In the genomic region with DNA sequence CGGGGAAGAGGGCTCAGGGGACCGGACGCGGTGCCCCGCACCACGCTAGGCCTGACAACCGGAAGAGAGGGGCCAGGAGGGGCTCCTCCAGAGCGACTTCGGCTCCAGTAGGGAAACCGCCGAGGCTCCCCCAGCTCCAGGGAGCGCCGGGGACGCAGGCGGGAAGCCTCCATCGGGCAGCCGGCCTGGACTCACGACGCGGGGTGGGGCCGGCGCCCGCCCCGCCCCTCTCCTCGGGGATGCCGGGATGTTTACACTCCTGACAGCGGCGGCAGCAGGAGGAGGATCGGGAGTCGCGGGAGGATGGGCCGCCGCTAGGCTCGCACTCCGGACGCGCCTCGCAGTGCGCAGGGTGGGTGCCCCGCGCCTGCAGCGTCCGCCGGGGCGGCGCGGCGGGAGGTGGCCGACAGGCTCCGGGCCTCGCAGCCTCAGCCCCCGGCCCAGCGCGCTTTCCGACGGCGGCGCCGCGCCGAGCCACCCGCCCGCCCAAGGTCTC, we compare ENCODE assay signal across 8 cellular contexts. TPM values are rescaled to one million over a fixed set of nuclear protein-coding genes. Genes with fewer than 3 reads are reported as not detected.
DNase-seq lines count a peak whose midpoint lies in the region; ATAC-seq, FAIRE-seq and TF ChIP-seq lines count a peak whose summit lies in the region.

A gene (plus strand): TSS at position 254 of the 496 bp plus-strand sequence. CDS start 75,583 bp downstream, outside the sequence.

- H3K36me3 Mint-ChIP-seq in progenitor cell of endocrine pancreas (ENCODE audit: insufficient read depth): no peaks in the 10 kb centered on the region

- H3K4me3 Mint-ChIP-seq in progenitor cell of endocrine pancreas (ENCODE audit: low read depth): peak within 1 kb of the TSS; percentile 89

- intact Hi-C loops in left ventricle myocardium superior (cut with micrococcal nuclease): loop anchor here (10.0 kb wide), 1 partner anchor 128 kb away; no protein-coding TSS in a partner anchor

- DNase-seq in NCI-H146 (lab: John Stamatoyannopoulos, UW): peak; percentile 88
- DNase-seq in T-helper 1 cell: peak; percentile 38 to 71 (median 43)
- DNase-seq in anterior cingulate cortex (lab: John Stamatoyannopoulos, UW): peak; percentile 12 to 85 (median 72)
- DNase-seq in left ventricle myocardium superior: peak; percentile 92
- DNase-seq in progenitor cell of endocrine pancreas (ENCODE audit: low spot score, unreplicated experiment): peak; percentile 51
- no peak for DNase-seq in GM19239 (ENCODE audit: insufficient read length, low spot score)

- FAIRE-seq in GM19239 (lab: Jason Lieb, UNC): no peak

- ATAC-seq in GM18498 (IDR thresholded peaks at IDR 0.05; ENCODE audit: unreplicated experiment) (peak; percentile 54), HG02840 (IDR thresholded peaks at IDR 0.05; ENCODE audit: low FRiP score, unreplicated experiment) (peak; percentile 41), left ventricle myocardium superior (peak; percentile 82)

- H3K27me3 Mint-ChIP-seq in progenitor cell of endocrine pancreas: no peaks in the 10 kb centered on the region

- no peaks in the 10 kb centered on the region for H3K9me3 Mint-ChIP-seq in progenitor cell of endocrine pancreas (ENCODE audit: low read depth)

- H3K27ac Mint-ChIP-seq in progenitor cell of endocrine pancreas: peak within 1 kb of the TSS; percentile 96

- peaks cover 38% of the 10 kb centered on the region for H3K4me1 Mint-ChIP-seq in progenitor cell of endocrine pancreas (ENCODE audit: low read depth)

- no peak for TF ChIP-seq CTCF in progenitor cell of endocrine pancreas (IDR thresholded peaks at IDR 0.05; ENCODE audit: unreplicated experiment)

RNA-seq across cellular contexts. Expression of the gene that starts here (rescaled TPM):
- 215 TPM for total RNA-seq in left ventricle myocardium superior
- 23.4 and 25.9 TPM in 2 replicates for total RNA-seq in progenitor cell of endocrine pancreas
